In the genomic region with DNA sequence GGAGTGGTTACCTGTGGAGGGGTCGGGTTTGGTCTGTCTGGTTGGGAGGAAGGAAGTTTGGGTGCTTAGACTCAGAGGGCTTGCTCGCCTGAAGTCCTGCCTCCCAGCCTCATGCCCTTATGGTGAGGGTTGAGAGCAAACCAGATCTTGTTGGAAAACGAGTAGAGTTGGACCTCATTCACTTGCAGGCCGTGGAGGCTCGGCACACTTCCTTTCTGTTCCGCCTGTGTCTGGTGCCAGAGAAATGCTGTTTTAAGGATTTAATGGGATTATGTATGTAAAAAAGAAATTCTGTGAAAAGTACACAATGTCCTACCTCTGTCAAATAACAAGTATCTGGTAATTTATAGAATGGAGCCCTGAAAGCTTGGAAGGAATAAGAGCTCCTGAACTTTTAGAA, we compare ENCODE assay signal across 15 cellular contexts. TPM values are rescaled to one million over a fixed set of nuclear protein-coding genes. Genes with fewer than 3 reads are reported as not detected.
"Had no signal": no experiment of that assay in that cellular context is flagged by ENCODE, and none has a peak within 500 bp of the region (broad histone marks: within the 10 kb centered on the region; RNA-seq: fewer than 3 reads in every experiment).

No MANE protein-coding gene starts in this region.

- H3K9me3 ChIP-seq: breast epithelium, gastroesophageal sphincter, mucosa of descending colon, psoas muscle had no signal

- H3K4me3 Mint-ChIP-seq: activated T-cell treated with anti-CD3 and anti-CD28 coated beads, Interleukin-2, amount 50 U/mL, for 4 hours; naive thymus-derived CD8-positive, alpha-beta T cell; stimulated activated naive CD8-positive, alpha-beta T cell treated with anti-CD3 and anti-CD28 coated beads, Interleukin-15, amount 100 ng/mL, for 72 hours had no signal

- H3K9me3 Mint-ChIP-seq: activated T-cell treated with anti-CD3 and anti-CD28 coated beads, Interleukin-2, amount 50 U/mL, for 4 hours; stimulated activated naive CD8-positive, alpha-beta T cell treated with anti-CD3 and anti-CD28 coated beads, Interleukin-15, amount 100 ng/mL, for 72 hours had no signal

- H3K4me3 ChIP-seq: breast epithelium, gastroesophageal sphincter, mucosa of descending colon, psoas muscle had no signal

- H3K36me3 Mint-ChIP-seq: activated naive CD4-positive, alpha-beta T cell treated with anti-CD3 and anti-CD28 coated beads, Interleukin-2, amount 50 U/mL, for 72 hours; naive thymus-derived CD8-positive, alpha-beta T cell had no signal

- ATAC-seq: activated naive CD4-positive, alpha-beta T cell treated with anti-CD3 and anti-CD28 coated beads, Interleukin-2, amount 50 U/mL, for 72 hours; activated T-cell treated with anti-CD3 and anti-CD28 coated beads, Interleukin-2, amount 50 U/mL, for 4 hours; gastroesophageal sphincter; mucosa of descending colon; naive thymus-derived CD8-positive, alpha-beta T cell; psoas muscle; stimulated activated naive CD8-positive, alpha-beta T cell treated with anti-CD3 and anti-CD28 coated beads, Interleukin-15, amount 100 ng/mL, for 72 hours had no signal

- H3K4me1 Mint-ChIP-seq: stimulated activated naive CD8-positive, alpha-beta T cell treated with anti-CD3 and anti-CD28 coated beads, Interleukin-15, amount 100 ng/mL, for 72 hours had no signal

- DNase-seq: activated CD4-positive, alpha-beta T cell treated with anti-CD3 and anti-CD28 coated beads, Interleukin-2, amount 50 U/mL, for 4 hours; activated CD4-positive, CD25-positive, alpha-beta regulatory T cell treated with anti-CD3 and anti-CD28 coated beads, Interleukin-2, amount 50 U/mL, for 72 hours; activated effector memory CD4-positive, alpha-beta T cell treated with anti-CD3 and anti-CD28 coated beads, Interleukin-2, amount 50 U/mL, for 16 hours; activated T-cell treated with anti-CD3 and anti-CD28 coated beads, Interleukin-2, amount 50 U/mL, for 4 hours; hypothalamus; mucosa of descending colon; naive thymus-derived CD8-positive, alpha-beta T cell; occipital lobe; psoas muscle; SIG-M5; stimulated activated CD4-positive, alpha-beta T cell treated with anti-CD3 and anti-CD28 coated beads, Interleukin-4, amount 100 ng/mL, for 4 hours; stimulated activated naive CD8-positive, alpha-beta T cell treated with anti-CD3 and anti-CD28 coated beads, Interleukin-15, amount 100 ng/mL, for 72 hours had no signal

- H3K27ac Mint-ChIP-seq: activated naive CD4-positive, alpha-beta T cell treated with anti-CD3 and anti-CD28 coated beads, Interleukin-2, amount 50 U/mL, for 72 hours; naive thymus-derived CD8-positive, alpha-beta T cell; stimulated activated naive CD8-positive, alpha-beta T cell treated with anti-CD3 and anti-CD28 coated beads, Interleukin-15, amount 100 ng/mL, for 72 hours had no signal

- H3K4me1 ChIP-seq: breast epithelium, psoas muscle had no signal

- H3K36me3 ChIP-seq: breast epithelium had no signal

- H3K27ac ChIP-seq: breast epithelium, gastroesophageal sphincter, psoas muscle had no signal

- H3K27me3 ChIP-seq: breast epithelium had no signal

RNA-seq across cellular contexts. Expression of gene GATA6, which starts 29.6 kb away (rescaled TPM):
- total RNA-seq: activated naive CD4-positive, alpha-beta T cell treated with anti-CD3 and anti-CD28 coated beads, Interleukin-2, amount 50 U/mL, for 72 hours had no signal
